ENCODE assay signal across 20 cellular contexts in genomic region chr21:16742116-16742515, GRCh38.
DNase-seq lines count a peak whose midpoint lies in the region; ATAC-seq lines count a peak whose summit lies in the region.
"Had no signal": no experiment of that assay in that cellular context is flagged by ENCODE, and none has a peak within 500 bp of the region (broad histone marks: within the 10 kb centered on the region; RNA-seq: fewer than 3 reads in every experiment).

No MANE protein-coding gene starts in this region.

- H3K27me3 ChIP-seq in rectal smooth muscle tissue (ENCODE audit: control insufficient read depth, insufficient read depth, low read length): no peaks in the 10 kb centered on the region
- H3K27me3 ChIP-seq: neural progenitor cell had no signal

- peaks cover 0 to 7% of the 10 kb centered on the region in 2 donors for H3K9me3 Mint-ChIP-seq in stimulated activated naive CD8-positive, alpha-beta T cell treated with anti-CD3 and anti-CD28 coated beads, Interleukin-15, amount 100 ng/mL, for 72 hours
- H3K9me3 Mint-ChIP-seq in immature natural killer cell: peaks cover 9 to 63% (median 32%) of the 10 kb centered on the region in 6 donors
- H3K9me3 Mint-ChIP-seq: neural progenitor cell had no signal

- peaks cover 7% of the 10 kb centered on the region for H3K4me1 ChIP-seq in rectal smooth muscle tissue (ENCODE audit: control insufficient read depth, insufficient read depth, low read length)

- ATAC-seq in HG02571 (IDR thresholded peaks at IDR 0.05; ENCODE audit: unreplicated experiment): no peak
- no peak for ATAC-seq in stimulated activated naive CD8-positive, alpha-beta T cell treated with anti-CD3 and anti-CD28 coated beads, Interleukin-15, amount 100 ng/mL, for 72 hours
- no peak for ATAC-seq in GM18858 (IDR thresholded peaks at IDR 0.05; ENCODE audit: unreplicated experiment)
- ATAC-seq: CD8-positive, alpha-beta T cell; stimulated activated naive CD8-positive, alpha-beta T cell treated with anti-CD3 and anti-CD28 coated beads, Interleukin-15, Interleukin-2, amounts not matched to agents 100 U/mL and 50 U/mL, for 24 hours had no signal

- H3K36me3 ChIP-seq in rectal smooth muscle tissue (ENCODE audit: control insufficient read depth, insufficient read depth, low read length): no peaks in the 10 kb centered on the region
- H3K36me3 ChIP-seq: neural progenitor cell had no signal

- H3K36me3 Mint-ChIP-seq in immature natural killer cell: no peaks in the 10 kb centered on the region
- H3K36me3 Mint-ChIP-seq: activated naive CD4-positive, alpha-beta T cell treated with anti-CD3 and anti-CD28 coated beads, Interleukin-2, amount 10 ng/mL, durations not matched to agents 7 days and 5 days; CD8-positive, alpha-beta T cell; neural progenitor cell had no signal

- DNase-seq in NCI-H446 treated with DMSO at 0.1 percent for 48 hours (lab: John Stamatoyannopoulos, UW) (peak; percentile 93), cerebellum (ENCODE audit: low spot score) (peak; percentile 58), hippocampal formation (lab: John Stamatoyannopoulos, UW) (peak; percentile 4 to 34), immature natural killer cell (no peak)
- no peak for DNase-seq in stimulated activated naive CD8-positive, alpha-beta T cell treated with anti-CD3 and anti-CD28 coated beads, Interleukin-15, amount 100 ng/mL, for 72 hours
- DNase-seq: activated CD4-positive, alpha-beta T cell treated with anti-CD3 and anti-CD28 coated beads, Interleukin-2, amount 50 U/mL, for 48 hours; activated naive CD4-positive, alpha-beta T cell treated with anti-CD3 and anti-CD28 coated beads, Interleukin-2, amount 10 ng/mL, durations not matched to agents 7 days and 5 days; activated T-cell treated with anti-CD3 and anti-CD28 coated beads for 4 hours; CD8-positive, alpha-beta T cell; erythroblast; IMR-90; NCI-H187 treated with DMSO at 0.1 percent for 48 hours; NCI-H345; RPMI8226; stimulated activated CD4-positive, alpha-beta T cell treated with anti-CD3 and anti-CD28 coated beads, Interleukin-1b, Interleukin-23, amount 100 ng/mL, for 48 hours; stimulated activated naive CD8-positive, alpha-beta T cell treated with anti-CD3 and anti-CD28 coated beads, Interleukin-15, Interleukin-2, amounts not matched to agents 100 U/mL and 50 U/mL, for 24 hours had no signal

- no peak overlapping the region for H3K9ac ChIP-seq in rectal smooth muscle tissue (ENCODE audit: low read length)
- H3K9ac ChIP-seq: neural progenitor cell had no signal

- peak overlapping the region; percentile 25 for H3K27ac ChIP-seq in rectal smooth muscle tissue (ENCODE audit: low read depth, low read length)
- H3K27ac ChIP-seq: neural progenitor cell had no signal

- H3K4me3 ChIP-seq in rectal smooth muscle tissue (ENCODE audit: low read length): no peak overlapping the region
- H3K4me3 ChIP-seq: neural progenitor cell had no signal

- H3K27ac Mint-ChIP-seq in stimulated activated naive CD8-positive, alpha-beta T cell treated with anti-CD3 and anti-CD28 coated beads, Interleukin-15, amount 100 ng/mL, for 72 hours: no peak overlapping the region
- H3K27ac Mint-ChIP-seq in immature natural killer cell: no peak overlapping the region
- H3K27ac Mint-ChIP-seq: activated naive CD4-positive, alpha-beta T cell treated with anti-CD3 and anti-CD28 coated beads, Interleukin-2, amount 10 ng/mL, durations not matched to agents 7 days and 5 days; CD8-positive, alpha-beta T cell; neural progenitor cell had no signal

- H3K4me1 Mint-ChIP-seq in stimulated activated naive CD8-positive, alpha-beta T cell treated with anti-CD3 and anti-CD28 coated beads, Interleukin-15, amount 100 ng/mL, for 72 hours: no peaks in the 10 kb centered on the region
- H3K4me1 Mint-ChIP-seq in immature natural killer cell: no peaks in the 10 kb centered on the region
- H3K4me1 Mint-ChIP-seq: activated naive CD4-positive, alpha-beta T cell treated with anti-CD3 and anti-CD28 coated beads, Interleukin-2, amount 10 ng/mL, durations not matched to agents 7 days and 5 days had no signal

- no peaks in the 10 kb centered on the region for H3K27me3 Mint-ChIP-seq in stimulated activated naive CD8-positive, alpha-beta T cell treated with anti-CD3 and anti-CD28 coated beads, Interleukin-15, amount 100 ng/mL, for 72 hours
- H3K27me3 Mint-ChIP-seq in immature natural killer cell (ENCODE audit: low read depth in 3 of 3): peaks cover 0 to 3% (median 2%) of the 10 kb centered on the region in 3 donors
- H3K27me3 Mint-ChIP-seq: activated naive CD4-positive, alpha-beta T cell treated with anti-CD3 and anti-CD28 coated beads, Interleukin-2, amount 10 ng/mL, durations not matched to agents 7 days and 5 days had no signal

- H3K4me3 Mint-ChIP-seq in stimulated activated naive CD8-positive, alpha-beta T cell treated with anti-CD3 and anti-CD28 coated beads, Interleukin-15, amount 100 ng/mL, for 72 hours: no peak overlapping the region
- H3K4me3 Mint-ChIP-seq in immature natural killer cell: no peak overlapping the region
- H3K4me3 Mint-ChIP-seq: activated naive CD4-positive, alpha-beta T cell treated with anti-CD3 and anti-CD28 coated beads, Interleukin-2, amount 10 ng/mL, durations not matched to agents 7 days and 5 days; CD8-positive, alpha-beta T cell; neural progenitor cell had no signal

Comparison
In these comparisons a context has a peak if more than half of its experiments do, and no peak if none do; other contexts are left out.
1. DNase-seq: peak in NCI-H446 treated with DMSO at 0.1 percent for 48 hours (single experiment), cerebellum (single experiment) and hippocampal formation (2 of 2); none in stimulated activated naive CD8-positive, alpha-beta T cell treated with anti-CD3 and anti-CD28 coated beads, Interleukin-15, amount 100 ng/mL, for 72 hours (0 of 2) and immature natural killer cell (0 of 3).